Comparison of ENCODE assay signal across 20 cellular contexts in the genomic region with DNA sequence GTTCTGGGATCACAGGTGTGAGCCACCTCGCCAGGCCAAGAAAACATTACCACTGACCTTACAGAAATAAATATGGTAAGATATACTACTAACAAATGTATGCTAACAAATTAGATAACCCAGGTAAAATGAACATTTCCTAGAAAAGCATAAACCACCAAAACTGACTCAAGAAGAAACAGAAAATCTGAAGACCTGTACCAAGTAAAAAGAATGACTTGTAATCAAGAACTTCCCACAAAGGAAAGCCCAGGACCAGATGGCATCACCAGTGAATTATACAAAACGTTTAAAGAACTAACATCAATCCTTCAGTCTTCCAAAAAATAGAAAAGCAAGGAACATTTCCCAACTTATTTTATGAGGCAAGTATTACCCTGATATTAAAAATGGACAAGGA. TPM values are rescaled to one million over a fixed set of nuclear protein-coding genes. Genes with fewer than 3 reads are reported as not detected.
DNase-seq lines count a peak whose midpoint lies in the region; ATAC-seq and TF ChIP-seq lines count a peak whose summit lies in the region.
"Had no signal": no experiment of that assay in that cellular context is flagged by ENCODE, and none has a peak within 500 bp of the region (broad histone marks: within the 10 kb centered on the region; RNA-seq: fewer than 3 reads in every experiment).

No MANE protein-coding gene starts in this region.

- peaks cover 4% of the 10 kb centered on the region for H3K9me3 Mint-ChIP-seq in activated naive CD4-positive, alpha-beta T cell treated with anti-CD3 and anti-CD28 coated beads, Interleukin-2, amount 50 U/mL, for 24 hours
- H3K9me3 Mint-ChIP-seq in activated naive CD8-positive, alpha-beta T cell treated with anti-CD3 and anti-CD28 coated beads, Interleukin-2, amount 50 U/mL, for 24 hours, result peaks cover 31% of the 10 kb centered on the region

- ATAC-seq in activated naive CD8-positive, alpha-beta T cell treated with anti-CD3 and anti-CD28 coated beads, Interleukin-2, amount 50 U/mL, for 24 hours, result peak; percentile 33
- ATAC-seq in GM19035 (IDR thresholded peaks at IDR 0.05; ENCODE audit: unreplicated experiment) (no peak), right cardiac atrium (no peak)
- ATAC-seq: PC-3 had no signal

- H3K4me3 ChIP-seq in trophoblast cell (ENCODE audit: low read depth, low read length) (no peak overlapping the region), right cardiac atrium (ENCODE audit: low read length) (no peak overlapping the region)

- POLR2A ChIA-PET in RWPE1 (lab: Yijun Ruan, JAX; ENCODE audit: low non-redundant PET), result no interaction called here

- no peak overlapping the region for H3K23ac ChIP-seq in trophoblast cell (ENCODE audit: low read length)

- no peak for DNase-seq in activated naive CD4-positive, alpha-beta T cell treated with Interleukin-2 at 50 U/mL for 16 hours
- DNase-seq in activated naive CD8-positive, alpha-beta T cell treated with anti-CD3 and anti-CD28 coated beads, Interleukin-2, amount 50 U/mL, for 24 hours, result no peak
- DNase-seq in trophoblast cell, result no peak
- no peak for DNase-seq in right cardiac atrium
- DNase-seq in RWPE1 (ENCODE audit: low spot score), result no peak
- DNase-seq: AML-193, DND-41, H9, MV-4-11, NCI-H1694 treated with DMSO at 0.1 percent for 48 hours, NCI-H2227 treated with DMSO at 0.1 percent for 48 hours, NCI-H524, NCI-H82, PC-3, RPMI8226, SIG-M5 had no signal

- H3K4me3 Mint-ChIP-seq in activated naive CD4-positive, alpha-beta T cell treated with anti-CD3 and anti-CD28 coated beads, Interleukin-2, amount 50 U/mL, for 24 hours, result no peak overlapping the region
- no peak overlapping the region for H3K4me3 Mint-ChIP-seq in activated naive CD8-positive, alpha-beta T cell treated with anti-CD3 and anti-CD28 coated beads, Interleukin-2, amount 50 U/mL, for 24 hours
- H3K4me3 Mint-ChIP-seq: H9 had no signal

- WGBS in trophoblast cell (ENCODE audit: extremely low coverage, insufficient coverage, insufficient read length), result no CpG with 5 or more reads among the region's 2 CpGs
- WGBS in right cardiac atrium, result 85% methylated on average over 2 of the region's 2 CpGs

- CTCF ChIA-PET in RWPE1 (lab: Yijun Ruan, JAX), result no interaction called here

- H3K27me3 ChIP-seq in trophoblast cell (ENCODE audit: insufficient read depth, low read length), result no peaks in the 10 kb centered on the region
- H3K27me3 ChIP-seq in right cardiac atrium (ENCODE audit: control insufficient read depth, insufficient read depth), result no peaks in the 10 kb centered on the region

- H2BK12ac ChIP-seq in trophoblast cell (ENCODE audit: low read length), result no peak overlapping the region

- TF ChIP-seq CTCF in RWPE1 (conservative IDR thresholded peaks at IDR 0.05; ENCODE audit: low read depth), result no peak

- no peak overlapping the region for H3K14ac ChIP-seq in trophoblast cell (ENCODE audit: low read length)

- peaks cover 31% of the 10 kb centered on the region for H3K36me3 Mint-ChIP-seq in activated naive CD4-positive, alpha-beta T cell treated with anti-CD3 and anti-CD28 coated beads, Interleukin-2, amount 50 U/mL, for 24 hours
- peaks cover 53% of the 10 kb centered on the region for H3K36me3 Mint-ChIP-seq in activated naive CD8-positive, alpha-beta T cell treated with anti-CD3 and anti-CD28 coated beads, Interleukin-2, amount 50 U/mL, for 24 hours (ENCODE audit: low read depth)

- intact Hi-C loops in right cardiac atrium (cut with DNase I), result no loop called here

- H3K9me3 ChIP-seq in trophoblast cell (ENCODE audit: insufficient read depth, low read depth, low read length), result peaks cover 1% of the 10 kb centered on the region
- no peaks in the 10 kb centered on the region for H3K9me3 ChIP-seq in right cardiac atrium (ENCODE audit: control insufficient read depth, low read length)

- H3K4me1 ChIP-seq in trophoblast cell (ENCODE audit: control insufficient read depth in 1 of 2, insufficient read depth in 2 of 2, low read length in 2 of 2), result no peaks in the 10 kb centered on the region
- no peaks in the 10 kb centered on the region for H3K4me1 ChIP-seq in right cardiac atrium (ENCODE audit: control insufficient read depth, insufficient read depth, low read length)

- H3K4me1 Mint-ChIP-seq in activated naive CD4-positive, alpha-beta T cell treated with anti-CD3 and anti-CD28 coated beads, Interleukin-2, amount 50 U/mL, for 24 hours, result peaks cover 74% of the 10 kb centered on the region
- peaks cover 62% of the 10 kb centered on the region for H3K4me1 Mint-ChIP-seq in activated naive CD8-positive, alpha-beta T cell treated with anti-CD3 and anti-CD28 coated beads, Interleukin-2, amount 50 U/mL, for 24 hours

- no peak overlapping the region for H4K8ac ChIP-seq in trophoblast cell (ENCODE audit: low read depth, low read length)

- no peaks in the 10 kb centered on the region for H3K79me1 ChIP-seq in trophoblast cell (ENCODE audit: low read length)

- H2BK120ac ChIP-seq in trophoblast cell (ENCODE audit: insufficient read depth, low read length, poor library complexity), result no peak overlapping the region

- H3K4ac ChIP-seq in trophoblast cell (ENCODE audit: low read depth, low read length), result peak overlapping the region; percentile 75

- H2BK5ac ChIP-seq in trophoblast cell (ENCODE audit: low read depth, low read length, poor library complexity), result no peak overlapping the region

- no peak overlapping the region for H4K91ac ChIP-seq in trophoblast cell (ENCODE audit: low read depth, low read length)

- no peak overlapping the region for H2AK5ac ChIP-seq in trophoblast cell (ENCODE audit: low read length)

- no peaks in the 10 kb centered on the region for H3K36me3 ChIP-seq in trophoblast cell (ENCODE audit: control insufficient read depth in 1 of 2, insufficient read depth in 2 of 2, low read length in 2 of 2)

- H3K9ac ChIP-seq in trophoblast cell (ENCODE audit: low read length), result no peak overlapping the region
- H3K9ac ChIP-seq: KMS-11 had no signal

- no peak overlapping the region for H3K4me2 ChIP-seq in trophoblast cell (ENCODE audit: low read length)
- H3K4me2 ChIP-seq: KMS-11 had no signal

- no peaks in the 10 kb centered on the region for H3K27me3 Mint-ChIP-seq in activated naive CD4-positive, alpha-beta T cell treated with anti-CD3 and anti-CD28 coated beads, Interleukin-2, amount 50 U/mL, for 24 hours
- no peaks in the 10 kb centered on the region for H3K27me3 Mint-ChIP-seq in activated naive CD8-positive, alpha-beta T cell treated with anti-CD3 and anti-CD28 coated beads, Interleukin-2, amount 50 U/mL, for 24 hours

- H2AFZ ChIP-seq in trophoblast cell (ENCODE audit: insufficient read depth, low read length, poor library complexity), result no peak overlapping the region

- H3K27ac ChIP-seq in trophoblast cell (ENCODE audit: low read depth, low read length), result no peak overlapping the region
- H3K27ac ChIP-seq in right cardiac atrium (ENCODE audit: low read length), result no peak overlapping the region
- H3K27ac ChIP-seq in RWPE1, result no peak overlapping the region
- H3K27ac ChIP-seq: C4-2B, KMS-11 had no signal

- peak overlapping the region; percentile 13 for H3K27ac Mint-ChIP-seq in activated naive CD4-positive, alpha-beta T cell treated with anti-CD3 and anti-CD28 coated beads, Interleukin-2, amount 50 U/mL, for 24 hours
- peak overlapping the region; percentile 39 for H3K27ac Mint-ChIP-seq in activated naive CD8-positive, alpha-beta T cell treated with anti-CD3 and anti-CD28 coated beads, Interleukin-2, amount 50 U/mL, for 24 hours
- H3K27ac Mint-ChIP-seq: H9 had no signal

- H3K79me2 ChIP-seq in trophoblast cell (ENCODE audit: control insufficient read depth, insufficient read depth, low read length, poor library complexity), result peaks cover 2% of the 10 kb centered on the region

- no peak overlapping the region for H3K18ac ChIP-seq in trophoblast cell (ENCODE audit: low read length)

- no peak overlapping the region for H4K12ac ChIP-seq in trophoblast cell (ENCODE audit: low read depth, low read length)

RNA-seq across cellular contexts. Expression of a gene that starts 29.3 kb away (rescaled TPM):
- polyA plus RNA-seq in trophoblast cell (2013), result 14.7 and 15.2 TPM in 2 replicates
- total RNA-seq in right cardiac atrium, result 10 to 100 TPM; 32.6 to 35.7 (median 34.7) TPM
- 11.4 TPM for polyA plus RNA-seq in right cardiac atrium
